2 cellular contexts compared by ENCODE assay signal in the genomic region with DNA sequence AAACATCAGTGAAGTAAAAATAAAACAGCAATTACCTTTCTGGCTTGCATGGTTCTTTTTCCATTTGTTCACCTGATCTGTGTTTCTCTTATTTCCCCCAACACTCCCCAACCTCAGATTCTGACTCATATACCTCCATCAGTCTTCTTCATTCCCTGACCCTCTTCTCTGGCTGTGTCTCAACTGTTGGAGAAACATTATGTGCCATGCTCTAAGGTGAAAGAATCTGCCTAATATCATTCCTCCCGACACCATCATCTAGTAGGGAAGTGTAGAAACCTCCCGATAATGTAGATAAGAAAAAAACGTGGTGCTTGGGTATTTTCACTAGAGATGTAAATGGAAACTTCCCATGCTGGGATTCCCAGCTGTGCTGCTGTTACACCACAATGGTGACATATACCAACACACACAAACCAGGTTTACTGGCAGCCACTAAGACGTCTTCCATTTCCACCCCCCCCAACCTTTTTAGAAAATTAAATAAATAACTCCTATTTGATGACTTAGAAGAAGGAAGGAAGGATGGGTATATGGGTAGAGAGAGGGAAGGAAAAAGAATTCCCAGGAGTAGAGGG.
TF ChIP-seq lines count a peak whose summit lies in the region.

No MANE protein-coding gene starts in this region.

TF ChIP-seq in SK-N-SH, 30 proteins besides CTCF, POLR2A, EP300 and RAD21 (continued from another document):
- TF ChIP-seq, protein P1, sequence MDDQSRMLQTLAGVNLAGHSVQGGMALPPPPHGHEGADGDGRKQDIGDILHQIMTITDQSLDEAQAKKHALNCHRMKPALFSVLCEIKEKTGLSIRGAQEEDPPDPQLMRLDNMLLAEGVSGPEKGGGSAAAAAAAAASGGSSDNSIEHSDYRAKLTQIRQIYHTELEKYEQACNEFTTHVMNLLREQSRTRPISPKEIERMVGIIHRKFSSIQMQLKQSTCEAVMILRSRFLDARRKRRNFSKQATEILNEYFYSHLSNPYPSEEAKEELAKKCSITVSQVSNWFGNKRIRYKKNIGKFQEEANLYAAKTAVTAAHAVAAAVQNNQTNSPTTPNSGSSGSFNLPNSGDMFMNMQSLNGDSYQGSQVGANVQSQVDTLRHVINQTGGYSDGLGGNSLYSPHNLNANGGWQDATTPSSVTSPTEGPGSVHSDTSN (IDR thresholded peaks at IDR 0.05), result no peak
TF ChIP-seq in SK-N-SH: peak in this region for 1.

TF ChIP-seq in SK-N-SH treated with all-trans-retinoic acid at 6 μM for 48 hours, 23 proteins besides CTCF, POLR2A, EP300 and RAD21 (continued from another document):
- TF ChIP-seq POU6F1 (CRISPR knock-in tag; IDR thresholded peaks at IDR 0.05; ENCODE audit: borderline replicate concordance, low read depth) (no peak), OSR1 (CRISPR knock-in tag; IDR thresholded peaks at IDR 0.05) (no peak), PPARA (CRISPR knock-in tag; IDR thresholded peaks at IDR 0.05; ENCODE audit: borderline replicate concordance) (no peak), ZNF8 (CRISPR knock-in tag; IDR thresholded peaks at IDR 0.05) (no peak), ZFP3 (CRISPR knock-in tag; IDR thresholded peaks at IDR 0.05) (no peak)
